In the genomic region with DNA sequence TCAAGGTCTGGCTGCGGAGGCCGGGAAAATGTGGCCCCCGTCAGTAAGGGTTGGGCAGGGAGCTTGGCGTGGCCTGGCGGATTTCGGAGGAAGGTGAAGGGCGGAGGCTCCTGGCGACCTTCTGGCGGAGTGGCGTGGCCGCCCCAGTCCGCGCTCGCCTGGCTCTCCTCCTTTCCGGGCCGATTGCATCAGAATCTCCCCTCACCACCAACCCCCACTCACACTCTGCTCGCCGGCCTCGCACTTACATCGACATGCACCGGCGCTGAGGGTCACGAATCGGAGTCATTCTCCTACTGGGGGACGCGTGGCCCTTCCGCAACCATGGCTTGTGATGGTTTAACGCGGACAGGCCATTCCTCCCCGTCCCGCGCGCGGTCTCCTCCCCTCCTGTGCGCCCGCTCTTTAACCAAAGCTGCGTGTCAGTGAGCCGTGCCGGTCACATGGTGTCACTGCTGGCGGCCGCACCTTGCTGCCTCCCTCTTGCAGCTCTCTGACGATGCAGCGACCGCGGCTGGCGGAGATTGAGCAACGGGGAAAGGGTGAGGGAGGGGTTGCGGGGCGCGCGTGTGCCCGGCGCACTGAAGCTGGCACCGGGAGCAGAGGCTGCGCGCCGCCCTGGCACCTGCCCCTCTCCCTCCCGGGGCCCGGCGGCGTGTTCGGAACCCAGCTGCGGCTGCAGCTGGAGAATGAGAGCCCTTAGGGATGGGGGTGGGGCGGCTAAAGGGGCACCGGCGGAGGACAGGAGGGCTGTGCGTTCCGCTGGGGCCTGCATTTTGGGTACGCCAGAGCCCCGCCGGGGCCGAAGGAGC, we compare ENCODE assay signal across 1 cellular context.
A peak's percentile ranks its signal among the peaks of the same experiment; 100 is the strongest.
TF ChIP-seq lines count a peak whose summit lies in the region.

A gene (minus strand): TSS at position 427 of the 812 bp plus-strand sequence. CDS start 29,243 bp downstream, outside the sequence.

TF ChIP-seq in HepG2, 621 proteins besides CTCF, POLR2A, EP300 and RAD21 (continued from another document and continues in another):
- TF ChIP-seq, protein P1, sequence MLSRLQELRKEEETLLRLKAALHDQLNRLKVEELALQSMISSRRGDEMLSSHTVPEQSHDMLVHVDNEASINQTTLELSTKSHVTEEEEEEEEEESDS (CRISPR knock-in tag; IDR thresholded peaks at IDR 0.05; ENCODE audit: borderline replicate concordance): 0 out of 2 replicates have a peak, but pooled peaks have one; percentile 51
- no peak for TF ChIP-seq SKI (IDR thresholded peaks at IDR 0.05; ENCODE audit: partially characterized antibody)
- TF ChIP-seq ZNF713 (CRISPR knock-in tag; IDR thresholded peaks at IDR 0.05): no peak
- 0 out of 2 replicates have a peak, but pooled peaks have one; percentile 68 for TF ChIP-seq ZNF660 (CRISPR knock-in tag; IDR thresholded peaks at IDR 0.05; ENCODE audit: borderline replicate concordance, low read depth)
- TF ChIP-seq, protein P2, sequence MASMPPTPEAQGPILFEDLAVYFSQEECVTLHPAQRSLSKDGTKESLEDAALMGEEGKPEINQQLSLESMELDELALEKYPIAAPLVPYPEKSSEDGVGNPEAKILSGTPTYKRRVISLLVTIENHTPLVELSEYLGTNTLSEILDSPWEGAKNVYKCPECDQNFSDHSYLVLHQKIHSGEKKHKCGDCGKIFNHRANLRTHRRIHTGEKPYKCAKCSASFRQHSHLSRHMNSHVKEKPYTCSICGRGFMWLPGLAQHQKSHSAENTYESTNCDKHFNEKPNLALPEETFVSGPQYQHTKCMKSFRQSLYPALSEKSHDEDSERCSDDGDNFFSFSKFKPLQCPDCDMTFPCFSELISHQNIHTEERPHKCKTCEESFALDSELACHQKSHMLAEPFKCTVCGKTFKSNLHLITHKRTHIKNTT (CRISPR knock-in tag; IDR thresholded peaks at IDR 0.05): no peak
- TF ChIP-seq, protein P3, sequence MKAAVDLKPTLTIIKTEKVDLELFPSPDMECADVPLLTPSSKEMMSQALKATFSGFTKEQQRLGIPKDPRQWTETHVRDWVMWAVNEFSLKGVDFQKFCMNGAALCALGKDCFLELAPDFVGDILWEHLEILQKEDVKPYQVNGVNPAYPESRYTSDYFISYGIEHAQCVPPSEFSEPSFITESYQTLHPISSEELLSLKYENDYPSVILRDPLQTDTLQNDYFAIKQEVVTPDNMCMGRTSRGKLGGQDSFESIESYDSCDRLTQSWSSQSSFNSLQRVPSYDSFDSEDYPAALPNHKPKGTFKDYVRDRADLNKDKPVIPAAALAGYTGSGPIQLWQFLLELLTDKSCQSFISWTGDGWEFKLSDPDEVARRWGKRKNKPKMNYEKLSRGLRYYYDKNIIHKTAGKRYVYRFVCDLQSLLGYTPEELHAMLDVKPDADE (CRISPR knock-in tag; IDR thresholded peaks at IDR 0.05): peak; percentile 56; the same call in 1 of the 2 replicates
- no peak for TF ChIP-seq SMC3 (IDR thresholded peaks at IDR 0.05; ENCODE audit: low read length)
- 0 out of 2 replicates have a peak, but pooled peaks have one; percentile 42 for TF ChIP-seq ZNF841 (CRISPR knock-in tag; IDR thresholded peaks at IDR 0.05; ENCODE audit: borderline replicate concordance)
- TF ChIP-seq, protein P4, sequence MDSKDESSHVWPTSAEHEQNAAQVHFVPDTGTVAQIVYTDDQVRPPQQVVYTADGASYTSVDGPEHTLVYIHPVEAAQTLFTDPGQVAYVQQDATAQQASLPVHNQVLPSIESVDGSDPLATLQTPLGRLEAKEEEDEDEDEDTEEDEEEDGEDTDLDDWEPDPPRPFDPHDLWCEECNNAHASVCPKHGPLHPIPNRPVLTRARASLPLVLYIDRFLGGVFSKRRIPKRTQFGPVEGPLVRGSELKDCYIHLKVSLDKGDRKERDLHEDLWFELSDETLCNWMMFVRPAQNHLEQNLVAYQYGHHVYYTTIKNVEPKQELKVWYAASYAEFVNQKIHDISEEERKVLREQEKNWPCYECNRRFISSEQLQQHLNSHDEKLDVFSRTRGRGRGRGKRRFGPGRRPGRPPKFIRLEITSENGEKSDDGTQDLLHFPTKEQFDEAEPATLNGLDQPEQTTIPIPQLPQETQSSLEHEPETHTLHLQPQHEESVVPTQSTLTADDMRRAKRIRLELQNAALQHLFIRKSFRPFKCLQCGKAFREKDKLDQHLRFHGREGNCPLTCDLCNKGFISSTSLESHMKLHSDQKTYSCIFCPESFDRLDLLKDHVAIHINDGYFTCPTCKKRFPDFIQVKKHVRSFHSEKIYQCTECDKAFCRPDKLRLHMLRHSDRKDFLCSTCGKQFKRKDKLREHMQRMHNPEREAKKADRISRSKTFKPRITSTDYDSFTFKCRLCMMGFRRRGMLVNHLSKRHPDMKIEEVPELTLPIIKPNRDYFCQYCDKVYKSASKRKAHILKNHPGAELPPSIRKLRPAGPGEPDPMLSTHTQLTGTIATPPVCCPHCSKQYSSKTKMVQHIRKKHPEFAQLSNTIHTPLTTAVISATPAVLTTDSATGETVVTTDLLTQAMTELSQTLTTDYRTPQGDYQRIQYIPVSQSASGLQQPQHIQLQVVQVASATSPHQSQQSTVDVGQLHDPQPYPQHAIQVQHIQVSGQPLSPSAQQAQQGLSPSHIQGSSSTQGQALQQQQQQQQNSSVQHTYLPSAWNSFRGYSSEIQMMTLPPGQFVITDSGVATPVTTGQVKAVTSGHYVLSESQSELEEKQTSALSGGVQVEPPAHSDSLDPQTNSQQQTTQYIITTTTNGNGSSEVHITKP (CRISPR knock-in tag; IDR thresholded peaks at IDR 0.05; ENCODE audit: low read depth): peak; percentile 50; the same call in 1 of the 2 replicates
- peak; percentile 68; the same call in 1 of the 2 replicates for TF ChIP-seq ZNF570 (CRISPR knock-in tag; IDR thresholded peaks at IDR 0.05; ENCODE audit: borderline replicate concordance)
- TF ChIP-seq CCDC6 (CRISPR knock-in tag; IDR thresholded peaks at IDR 0.05): peak; percentile 98
- TF ChIP-seq ZNF563 (CRISPR knock-in tag; IDR thresholded peaks at IDR 0.05): peak; percentile 97
- peak; percentile 80; the same call in 1 of the 2 replicates for TF ChIP-seq ZNF703 (CRISPR knock-in tag; IDR thresholded peaks at IDR 0.05; ENCODE audit: borderline replicate concordance)
- TF ChIP-seq, protein P5, sequence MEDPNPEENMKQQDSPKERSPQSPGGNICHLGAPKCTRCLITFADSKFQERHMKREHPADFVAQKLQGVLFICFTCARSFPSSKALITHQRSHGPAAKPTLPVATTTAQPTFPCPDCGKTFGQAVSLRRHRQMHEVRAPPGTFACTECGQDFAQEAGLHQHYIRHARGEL (CRISPR knock-in tag; IDR thresholded peaks at IDR 0.05): peak; percentile 73; the same call in 1 of the 2 replicates
- peak; percentile 66 for TF ChIP-seq KAT7 (CRISPR knock-in tag; IDR thresholded peaks at IDR 0.05; ENCODE audit: borderline replicate concordance)
- TF ChIP-seq FOXJ3 (CRISPR knock-in tag; IDR thresholded peaks at IDR 0.05; ENCODE audit: borderline replicate concordance): no peak
- TF ChIP-seq THAP11 (CRISPR knock-in tag; IDR thresholded peaks at IDR 0.05): peak; percentile 54; the same call in 1 of the 2 replicates
- TF ChIP-seq ZNF251 (CRISPR knock-in tag; IDR thresholded peaks at IDR 0.05): peak; percentile 39; the same call in 1 of the 2 replicates
- TF ChIP-seq, protein P6, sequence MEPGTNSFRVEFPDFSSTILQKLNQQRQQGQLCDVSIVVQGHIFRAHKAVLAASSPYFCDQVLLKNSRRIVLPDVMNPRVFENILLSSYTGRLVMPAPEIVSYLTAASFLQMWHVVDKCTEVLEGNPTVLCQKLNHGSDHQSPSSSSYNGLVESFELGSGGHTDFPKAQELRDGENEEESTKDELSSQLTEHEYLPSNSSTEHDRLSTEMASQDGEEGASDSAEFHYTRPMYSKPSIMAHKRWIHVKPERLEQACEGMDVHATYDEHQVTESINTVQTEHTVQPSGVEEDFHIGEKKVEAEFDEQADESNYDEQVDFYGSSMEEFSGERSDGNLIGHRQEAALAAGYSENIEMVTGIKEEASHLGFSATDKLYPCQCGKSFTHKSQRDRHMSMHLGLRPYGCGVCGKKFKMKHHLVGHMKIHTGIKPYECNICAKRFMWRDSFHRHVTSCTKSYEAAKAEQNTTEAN (CRISPR knock-in tag; conservative IDR thresholded peaks at IDR 0.05): peak; percentile 69
- no peak; the same call in none of the 2 replicates for TF ChIP-seq EEA1 (CRISPR knock-in tag; IDR thresholded peaks at IDR 0.05; ENCODE audit: borderline replicate concordance)
- peak; percentile 55; the same call in 1 of the 2 replicates for TF ChIP-seq JUNB (CRISPR knock-in tag; IDR thresholded peaks at IDR 0.05; ENCODE audit: borderline replicate concordance)
- peak; percentile 22; the same call in 1 of the 2 replicates for TF ChIP-seq FOSL2 (CRISPR knock-in tag; IDR thresholded peaks at IDR 0.05)
- peak; percentile 90 for TF ChIP-seq ZNF274 (CRISPR knock-in tag; IDR thresholded peaks at IDR 0.05)
- TF ChIP-seq EHMT2 (IDR thresholded peaks at IDR 0.05; ENCODE audit: borderline replicate concordance, low read depth, low read length): no peak
- peak; percentile 96 for TF ChIP-seq ZNF430 (CRISPR knock-in tag; IDR thresholded peaks at IDR 0.05)
- peak; percentile 78 for TF ChIP-seq ESRRA (CRISPR knock-in tag; IDR thresholded peaks at IDR 0.05; ENCODE audit: low read depth)
- TF ChIP-seq ZNF3 (CRISPR knock-in tag; IDR thresholded peaks at IDR 0.05): peak; percentile 32; the same call in 1 of the 2 replicates
- TF ChIP-seq, protein P7, sequence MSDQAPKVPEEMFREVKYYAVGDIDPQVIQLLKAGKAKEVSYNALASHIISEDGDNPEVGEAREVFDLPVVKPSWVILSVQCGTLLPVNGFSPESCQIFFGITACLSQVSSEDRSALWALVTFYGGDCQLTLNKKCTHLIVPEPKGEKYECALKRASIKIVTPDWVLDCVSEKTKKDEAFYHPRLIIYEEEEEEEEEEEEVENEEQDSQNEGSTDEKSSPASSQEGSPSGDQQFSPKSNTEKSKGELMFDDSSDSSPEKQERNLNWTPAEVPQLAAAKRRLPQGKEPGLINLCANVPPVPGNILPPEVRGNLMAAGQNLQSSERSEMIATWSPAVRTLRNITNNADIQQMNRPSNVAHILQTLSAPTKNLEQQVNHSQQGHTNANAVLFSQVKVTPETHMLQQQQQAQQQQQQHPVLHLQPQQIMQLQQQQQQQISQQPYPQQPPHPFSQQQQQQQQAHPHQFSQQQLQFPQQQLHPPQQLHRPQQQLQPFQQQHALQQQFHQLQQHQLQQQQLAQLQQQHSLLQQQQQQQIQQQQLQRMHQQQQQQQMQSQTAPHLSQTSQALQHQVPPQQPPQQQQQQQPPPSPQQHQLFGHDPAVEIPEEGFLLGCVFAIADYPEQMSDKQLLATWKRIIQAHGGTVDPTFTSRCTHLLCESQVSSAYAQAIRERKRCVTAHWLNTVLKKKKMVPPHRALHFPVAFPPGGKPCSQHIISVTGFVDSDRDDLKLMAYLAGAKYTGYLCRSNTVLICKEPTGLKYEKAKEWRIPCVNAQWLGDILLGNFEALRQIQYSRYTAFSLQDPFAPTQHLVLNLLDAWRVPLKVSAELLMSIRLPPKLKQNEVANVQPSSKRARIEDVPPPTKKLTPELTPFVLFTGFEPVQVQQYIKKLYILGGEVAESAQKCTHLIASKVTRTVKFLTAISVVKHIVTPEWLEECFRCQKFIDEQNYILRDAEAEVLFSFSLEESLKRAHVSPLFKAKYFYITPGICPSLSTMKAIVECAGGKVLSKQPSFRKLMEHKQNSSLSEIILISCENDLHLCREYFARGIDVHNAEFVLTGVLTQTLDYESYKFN (CRISPR knock-in tag; conservative IDR thresholded peaks at IDR 0.05): peak; percentile 18; the same call in 1 of the 2 replicates
- TF ChIP-seq RELA (CRISPR knock-in tag; IDR thresholded peaks at IDR 0.05): no peak
- TF ChIP-seq MTF2 (CRISPR knock-in tag; IDR thresholded peaks at IDR 0.05; ENCODE audit: borderline replicate concordance): peak; percentile 65; the same call in 1 of the 2 replicates
- TF ChIP-seq PAX8 (CRISPR knock-in tag; IDR thresholded peaks at IDR 0.05; ENCODE audit: borderline replicate concordance): peak; percentile 75; the same call in 1 of the 2 replicates
- TF ChIP-seq TARDBP (CRISPR knock-in tag; IDR thresholded peaks at IDR 0.05): peak; percentile 80
- TF ChIP-seq SMAD1 (CRISPR knock-in tag; IDR thresholded peaks at IDR 0.05; ENCODE audit: borderline replicate concordance, low read depth): peak; percentile 81
- TF ChIP-seq, protein P8, sequence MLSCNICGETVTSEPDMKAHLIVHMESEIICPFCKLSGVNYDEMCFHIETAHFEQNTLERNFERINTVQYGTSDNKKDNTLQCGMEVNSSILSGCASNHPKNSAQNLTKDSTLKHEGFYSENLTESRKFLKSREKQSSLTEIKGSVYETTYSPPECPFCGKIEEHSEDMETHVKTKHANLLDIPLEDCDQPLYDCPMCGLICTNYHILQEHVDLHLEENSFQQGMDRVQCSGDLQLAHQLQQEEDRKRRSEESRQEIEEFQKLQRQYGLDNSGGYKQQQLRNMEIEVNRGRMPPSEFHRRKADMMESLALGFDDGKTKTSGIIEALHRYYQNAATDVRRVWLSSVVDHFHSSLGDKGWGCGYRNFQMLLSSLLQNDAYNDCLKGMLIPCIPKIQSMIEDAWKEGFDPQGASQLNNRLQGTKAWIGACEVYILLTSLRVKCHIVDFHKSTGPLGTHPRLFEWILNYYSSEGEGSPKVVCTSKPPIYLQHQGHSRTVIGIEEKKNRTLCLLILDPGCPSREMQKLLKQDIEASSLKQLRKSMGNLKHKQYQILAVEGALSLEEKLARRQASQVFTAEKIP (CRISPR knock-in tag; IDR thresholded peaks at IDR 0.05; ENCODE audit: borderline replicate concordance): no peak
- peak; percentile 98 for TF ChIP-seq RNF2 (conservative IDR thresholded peaks at IDR 0.05; ENCODE audit: low read depth)
- no peak; the same call in 1 of the 2 replicates for TF ChIP-seq ZKSCAN8 (CRISPR knock-in tag; IDR thresholded peaks at IDR 0.05; ENCODE audit: borderline replicate concordance)
- TF ChIP-seq, protein P9, sequence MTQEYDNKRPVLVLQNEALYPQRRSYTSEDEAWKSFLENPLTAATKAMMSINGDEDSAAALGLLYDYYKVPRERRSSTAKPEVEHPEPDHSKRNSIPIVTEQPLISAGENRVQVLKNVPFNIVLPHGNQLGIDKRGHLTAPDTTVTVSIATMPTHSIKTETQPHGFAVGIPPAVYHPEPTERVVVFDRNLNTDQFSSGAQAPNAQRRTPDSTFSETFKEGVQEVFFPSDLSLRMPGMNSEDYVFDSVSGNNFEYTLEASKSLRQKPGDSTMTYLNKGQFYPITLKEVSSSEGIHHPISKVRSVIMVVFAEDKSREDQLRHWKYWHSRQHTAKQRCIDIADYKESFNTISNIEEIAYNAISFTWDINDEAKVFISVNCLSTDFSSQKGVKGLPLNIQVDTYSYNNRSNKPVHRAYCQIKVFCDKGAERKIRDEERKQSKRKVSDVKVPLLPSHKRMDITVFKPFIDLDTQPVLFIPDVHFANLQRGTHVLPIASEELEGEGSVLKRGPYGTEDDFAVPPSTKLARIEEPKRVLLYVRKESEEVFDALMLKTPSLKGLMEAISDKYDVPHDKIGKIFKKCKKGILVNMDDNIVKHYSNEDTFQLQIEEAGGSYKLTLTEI (CRISPR knock-in tag; conservative IDR thresholded peaks at IDR 0.05): no peak
- TF ChIP-seq PCBP2 (optimal IDR thresholded peaks at IDR 0.05; ENCODE audit: low read depth, low read length, poor library complexity, severe bottlenecking): no peak
- TF ChIP-seq ZNF33A (CRISPR knock-in tag; IDR thresholded peaks at IDR 0.05; ENCODE audit: borderline replicate concordance): 0 out of 2 replicates have a peak, but pooled peaks have one; percentile 45
- TF ChIP-seq ARNT (IDR thresholded peaks at IDR 0.05): no peak
- TF ChIP-seq SP5 (CRISPR knock-in tag; IDR thresholded peaks at IDR 0.05; ENCODE audit: borderline replicate concordance, low read depth): no peak; the same call in 1 of the 2 replicates
- TF ChIP-seq TCF7L2 (IDR thresholded peaks at IDR 0.05; ENCODE audit: low read depth, low read length): no peak
- peak; percentile 99 for TF ChIP-seq EED (CRISPR knock-in tag; IDR thresholded peaks at IDR 0.05)
- peak; percentile 94 for TF ChIP-seq RBFOX2 (IDR thresholded peaks at IDR 0.05; ENCODE audit: low read depth, low read length)
- TF ChIP-seq ZNF709 (CRISPR knock-in tag; IDR thresholded peaks at IDR 0.05): peak; percentile 97
- peak; percentile 60 for TF ChIP-seq SP4 (CRISPR knock-in tag; IDR thresholded peaks at IDR 0.05)
- peak; percentile 62; the same call in 1 of the 2 replicates for TF ChIP-seq ZSCAN20 (CRISPR knock-in tag; IDR thresholded peaks at IDR 0.05; ENCODE audit: borderline replicate concordance)
